Comparison of ENCODE assay signal across 15 cellular contexts in genomic region chr7:132092106-132092505, GRCh38.
A peak's percentile ranks its signal among the peaks of the same experiment; 100 is the strongest.
DNase-seq lines count a peak whose midpoint lies in the region; ATAC-seq and TF ChIP-seq lines count a peak whose summit lies in the region.
"Had no signal": no experiment of that assay in that cellular context is flagged by ENCODE, and none has a peak within 500 bp of the region (broad histone marks: within the 10 kb centered on the region; RNA-seq: fewer than 3 reads in every experiment).

No MANE protein-coding gene starts in this region.

- intact Hi-C loops in natural killer cell (cut with micrococcal nuclease): no loop called here

- 91 to 93% methylated on average over 2 to 4 of the region's 4 CpGs for WGBS in endodermal cell (ENCODE audit: insufficient coverage in 1 of 2, insufficient read length in 1 of 2), 2 experiments

- no peaks in the 10 kb centered on the region for H3K9me3 ChIP-seq in endodermal cell (ENCODE audit: control insufficient read depth, low read length)

- TF ChIP-seq CTCF in natural killer cell (IDR thresholded peaks at IDR 0.05): no peak
- no peak for TF ChIP-seq CTCF in endodermal cell (conservative IDR thresholded peaks at IDR 0.05)

- no peak overlapping the region for H3K4me3 ChIP-seq in endodermal cell (ENCODE audit: low read length)

- no peaks in the 10 kb centered on the region for H3K4me1 Mint-ChIP-seq in natural killer cell treated with Interleukin-12 subunit alpha and Interleukin-12 subunit beta and Interleukin-15 and Interleukin-18, amount 100 ng/mL, for 72 hours (ENCODE audit: low read depth in 2 of 2)
- no peaks in the 10 kb centered on the region for H3K4me1 Mint-ChIP-seq in natural killer cell
- no peaks in the 10 kb centered on the region for H3K4me1 Mint-ChIP-seq in endodermal cell
- no peaks in the 10 kb centered on the region for H3K4me1 Mint-ChIP-seq in activated T-cell treated with anti-CD3 and anti-CD28 coated beads, Interleukin-2, amount 50 U/mL, for 4 hours (ENCODE audit: low read depth)

- no peak overlapping the region for H3K27ac ChIP-seq in endodermal cell (ENCODE audit: low read depth, low read length)
- H3K27ac ChIP-seq: C4-2B had no signal

- DNase-seq in natural killer cell treated with Interleukin-12 subunit alpha and Interleukin-12 subunit beta and Interleukin-15 and Interleukin-18, amount 100 ng/mL, for 72 hours (ENCODE audit: low spot score): no peak
- DNase-seq in natural killer cell: no peak
- peak; percentile 60 for DNase-seq in NCI-H345 (lab: John Stamatoyannopoulos, UW)
- DNase-seq in endodermal cell: peak; percentile 37
- DNase-seq in T1000 (lab: John Stamatoyannopoulos, UW): no peak
- no peak for DNase-seq in activated T-cell treated with anti-CD3 and anti-CD28 coated beads, Interleukin-2, amount 50 U/mL, for 4 hours
- DNase-seq in cortex of kidney (lab: John Stamatoyannopoulos, UW): no peak
- DNase-seq in activated gamma-delta T cell (lab: John Stamatoyannopoulos, UW): no peak
- DNase-seq: H7, NCI-H1092, NCI-H1694, NCI-H526 treated with DMSO at 0.1 percent for 48 hours had no signal

- H3K4me3 Mint-ChIP-seq in natural killer cell treated with Interleukin-12 subunit alpha and Interleukin-12 subunit beta and Interleukin-15 and Interleukin-18, amount 100 ng/mL, for 72 hours: no peak overlapping the region
- no peak overlapping the region for H3K4me3 Mint-ChIP-seq in natural killer cell
- no peak overlapping the region for H3K4me3 Mint-ChIP-seq in endodermal cell
- H3K4me3 Mint-ChIP-seq in activated T-cell treated with anti-CD3 and anti-CD28 coated beads, Interleukin-2, amount 50 U/mL, for 4 hours: no peak overlapping the region

- no peaks in the 10 kb centered on the region for H3K36me3 ChIP-seq in endodermal cell (ENCODE audit: control insufficient read depth, insufficient read depth, low read length)

- H3K4me1 ChIP-seq in endodermal cell (ENCODE audit: control insufficient read depth, insufficient read depth, low read length): no peaks in the 10 kb centered on the region

- H3K27ac Mint-ChIP-seq in natural killer cell treated with Interleukin-12 subunit alpha and Interleukin-12 subunit beta and Interleukin-15 and Interleukin-18, amount 100 ng/mL, for 72 hours: no peak overlapping the region
- H3K27ac Mint-ChIP-seq in natural killer cell: no peak overlapping the region
- H3K27ac Mint-ChIP-seq in endodermal cell: no peak overlapping the region

- H3K36me3 Mint-ChIP-seq in natural killer cell treated with Interleukin-12 subunit alpha and Interleukin-12 subunit beta and Interleukin-15 and Interleukin-18, amount 100 ng/mL, for 72 hours: no peaks in the 10 kb centered on the region
- no peaks in the 10 kb centered on the region for H3K36me3 Mint-ChIP-seq in natural killer cell
- no peaks in the 10 kb centered on the region for H3K36me3 Mint-ChIP-seq in endodermal cell (ENCODE audit: low read depth)
- no peaks in the 10 kb centered on the region for H3K36me3 Mint-ChIP-seq in activated T-cell treated with anti-CD3 and anti-CD28 coated beads, Interleukin-2, amount 50 U/mL, for 4 hours (ENCODE audit: insufficient read depth)

- H3K27me3 Mint-ChIP-seq in natural killer cell treated with Interleukin-12 subunit alpha and Interleukin-12 subunit beta and Interleukin-15 and Interleukin-18, amount 100 ng/mL, for 72 hours: peaks cover 9 to 20% of the 10 kb centered on the region in 2 donors
- H3K27me3 Mint-ChIP-seq in natural killer cell (ENCODE audit: low read depth in 2 of 2) (peaks cover 8 to 17% of the 10 kb centered on the region in 2 donors), endodermal cell (ENCODE audit: insufficient read depth) (peaks cover 10% of the 10 kb centered on the region)
- peaks cover 6% of the 10 kb centered on the region for H3K27me3 Mint-ChIP-seq in activated T-cell treated with anti-CD3 and anti-CD28 coated beads, Interleukin-2, amount 50 U/mL, for 4 hours (ENCODE audit: low read depth)

- no peak overlapping the region for H3K9ac ChIP-seq in endodermal cell (ENCODE audit: extremely low read depth, low read length, poor library complexity, severe bottlenecking)

- H3K9me3 Mint-ChIP-seq in natural killer cell treated with Interleukin-12 subunit alpha and Interleukin-12 subunit beta and Interleukin-15 and Interleukin-18, amount 100 ng/mL, for 72 hours: no peaks in the 10 kb centered on the region
- no peaks in the 10 kb centered on the region for H3K9me3 Mint-ChIP-seq in natural killer cell
- H3K9me3 Mint-ChIP-seq in endodermal cell: no peaks in the 10 kb centered on the region
- no peaks in the 10 kb centered on the region for H3K9me3 Mint-ChIP-seq in activated T-cell treated with anti-CD3 and anti-CD28 coated beads, Interleukin-2, amount 50 U/mL, for 4 hours

- H3K27me3 ChIP-seq in endodermal cell (ENCODE audit: control insufficient read depth, insufficient read depth, low read length, poor library complexity, severe bottlenecking): peaks cover 13% of the 10 kb centered on the region

- ATAC-seq in natural killer cell treated with Interleukin-12 subunit alpha and Interleukin-12 subunit beta and Interleukin-15 and Interleukin-18, amount 100 ng/mL, for 72 hours: peak; percentile 19 to 30
- ATAC-seq in natural killer cell: no peak
- no peak for ATAC-seq in activated T-cell treated with anti-CD3 and anti-CD28 coated beads, Interleukin-2, amount 50 U/mL, for 4 hours
- ATAC-seq: Panc1, Right ventricle myocardium inferior had no signal

Comparison
In these comparisons a context has a peak if more than half of its experiments do, and no peak if none do; other contexts are left out.
1. ATAC-seq: peak in natural killer cell treated with Interleukin-12 subunit alpha and Interleukin-12 subunit beta and Interleukin-15 and Interleukin-18, amount 100 ng/mL, for 72 hours (2 of 2); none in natural killer cell (0 of 3) and activated T-cell treated with anti-CD3 and anti-CD28 coated beads, Interleukin-2, amount 50 U/mL, for 4 hours (0 of 2).
2. DNase-seq: peak in NCI-H345 (single experiment) and endodermal cell (single experiment); none in natural killer cell treated with Interleukin-12 subunit alpha and Interleukin-12 subunit beta and Interleukin-15 and Interleukin-18, amount 100 ng/mL, for 72 hours (single experiment), natural killer cell (single experiment), T1000 (single experiment), activated T-cell treated with anti-CD3 and anti-CD28 coated beads, Interleukin-2, amount 50 U/mL, for 4 hours (single experiment), cortex of kidney (single experiment) and activated gamma-delta T cell (single experiment).